Comparison of ENCODE assay signal across 24 cellular contexts in the genomic region with DNA sequence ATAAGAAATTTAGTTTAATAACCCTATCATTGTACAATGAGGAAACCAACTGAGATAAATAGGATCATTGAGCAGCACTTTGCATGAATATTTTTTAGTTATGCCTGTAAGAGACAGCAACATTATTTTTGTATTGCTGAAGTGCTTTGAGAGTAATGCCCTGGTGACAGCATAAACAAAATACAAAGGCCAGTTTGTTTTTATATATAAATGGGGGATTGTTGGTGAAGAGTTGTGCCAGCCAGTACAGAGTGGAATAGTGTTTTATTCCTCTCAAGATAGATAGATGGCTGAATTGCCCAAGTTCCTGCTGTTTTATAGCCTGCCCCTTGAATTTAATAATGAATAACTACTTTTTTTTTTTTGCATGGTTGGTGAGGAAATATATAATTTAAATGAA.
"Had no signal": no experiment of that assay in that cellular context is flagged by ENCODE, and none has a peak within 500 bp of the region (broad histone marks: within the 10 kb centered on the region; RNA-seq: fewer than 3 reads in every experiment).

No MANE protein-coding gene starts in this region.

- H3K4me3 ChIP-seq: colonic mucosa, gastrocnemius medialis, left lung, lower lobe of right lung, pancreas, prostate gland, sigmoid colon, skin epidermis, stomach, thyroid gland, upper lobe of right lung, vagina had no signal

- H3K27ac Mint-ChIP-seq: naive B cell had no signal

- H3K9me3 Mint-ChIP-seq: nephron had no signal

- H3K36me3 Mint-ChIP-seq: naive B cell had no signal

- H3K36me3 ChIP-seq: colonic mucosa, gastrocnemius medialis, left lung, lower lobe of right lung, pancreas, prostate gland, sigmoid colon, stomach, thyroid gland, upper lobe of right lung, vagina had no signal

- H3K4me1 ChIP-seq: colonic mucosa, gastrocnemius medialis, left lung, lower lobe of right lung, pancreas, prostate gland, sigmoid colon, stomach, thyroid gland, upper lobe of right lung, vagina had no signal

- H3K4me3 Mint-ChIP-seq: naive B cell, nephron had no signal

- DNase-seq: colonic mucosa; dermis blood vessel endothelial cell; erythroblast; gastrocnemius medialis; glutamatergic neuron; left lung; lower lobe of right lung; mesenchymal stem cell; naive B cell; occipital lobe; pancreas; retina; sigmoid colon; stimulated activated CD4-positive, alpha-beta T cell treated with anti-CD3 and anti-CD28 coated beads, Interleukin-2, amount 100 ng/mL, for 24 hours; stimulated activated CD4-positive, alpha-beta T cell treated with anti-CD3 and anti-CD28 coated beads, Interleukin-4, amount 100 ng/mL, for 4 hours; stimulated activated naive CD4-positive, alpha-beta T cell; stomach; thyroid gland; upper lobe of right lung had no signal

- H3K27me3 ChIP-seq: colonic mucosa, gastrocnemius medialis, left lung, pancreas, sigmoid colon, stomach, thyroid gland, upper lobe of right lung, vagina had no signal

- H3K9me3 ChIP-seq: colonic mucosa, gastrocnemius medialis, left lung, lower lobe of right lung, pancreas, prostate gland, sigmoid colon, stomach, thyroid gland, upper lobe of right lung, vagina had no signal

- H3K27me3 Mint-ChIP-seq: naive B cell had no signal

- H3K27ac ChIP-seq: colonic mucosa, gastrocnemius medialis, left lung, lower lobe of right lung, pancreas, prostate gland, sigmoid colon, stomach, thyroid gland, upper lobe of right lung, vagina had no signal

- H3K4me1 Mint-ChIP-seq: naive B cell had no signal

- FAIRE-seq: keratinocyte, pancreas had no signal
